9 cellular contexts compared by ENCODE assay signal in genomic region chr3:169838511-169838910, GRCh38. TPM values are rescaled to one million over a fixed set of nuclear protein-coding genes. Genes with fewer than 3 reads are reported as not detected.
"Had no signal": no experiment of that assay in that cellular context is flagged by ENCODE, and none has a peak within 500 bp of the region (broad histone marks: within the 10 kb centered on the region; RNA-seq: fewer than 3 reads in every experiment).

No MANE protein-coding gene starts in this region.

- H3K4me3 ChIP-seq: GM23338, K562 had no signal

- H3K27ac Mint-ChIP-seq: GM23338, H9, HFFc6 had no signal

- H2AFZ ChIP-seq: GM23338 had no signal

- H3K9me3 Mint-ChIP-seq: GM23338, H9, HFFc6 had no signal

- ATAC-seq: GM23338, HCT116, K562 had no signal

- H3K4me3 Mint-ChIP-seq: GM23338, H9, HFFc6 had no signal

- DNase-seq: H9, HFFc6, IMR-90, KG1 had no signal

- H3K4me2 ChIP-seq: GM23338 had no signal

RNA-seq across cellular contexts. Expression of gene LRRC34, which starts 25.8 kb away (rescaled TPM):
- total RNA-seq: K562 had no signal

RNA-seq across cellular contexts. Expression of gene LRRIQ4, which starts 25.8 kb away (rescaled TPM):
- total RNA-seq: GM23338, H1, H9, HFFc6, HT-29, IMR-90, K562 had no signal
- polyA plus RNA-seq: IMR-90, K562 had no signal

RNA-seq across cellular contexts. Expression of gene LRRC31, which starts 31.2 kb away (rescaled TPM):
- total RNA-seq: GM23338, H1, H9, HFFc6, IMR-90, K562 had no signal
- polyA plus RNA-seq: GM23338, H1, IMR-90, K562 had no signal
